Comparison of ENCODE assay signal across 8 cellular contexts in the genomic region with DNA sequence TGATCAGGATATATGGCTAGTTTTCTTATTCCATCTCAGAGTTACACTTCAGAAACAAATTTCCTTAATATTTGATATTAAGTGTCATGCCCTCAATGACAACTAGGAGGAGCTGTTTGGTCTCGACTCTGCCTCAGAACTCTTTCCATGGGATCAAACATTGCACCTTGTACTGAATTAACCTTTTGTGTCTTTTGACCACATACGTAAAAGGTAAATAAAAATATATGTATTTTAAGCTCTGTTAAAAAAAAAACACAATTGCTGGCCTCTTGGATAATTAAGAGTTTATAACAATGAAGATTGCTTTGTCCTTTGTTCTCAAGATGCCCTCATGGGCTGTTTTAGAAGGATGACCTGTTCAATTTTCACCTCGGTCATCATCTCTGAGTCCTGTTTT. TPM values are rescaled to one million over a fixed set of nuclear protein-coding genes. Genes with fewer than 3 reads are reported as not detected.
DNase-seq lines count a peak whose midpoint lies in the region; ATAC-seq and TF ChIP-seq lines count a peak whose summit lies in the region.

No MANE protein-coding gene starts in this region.

- TF ChIP-seq POLR2A in spleen (IDR thresholded peaks at IDR 0.05) (no peak), lower leg skin (IDR thresholded peaks at IDR 0.05) (no peak)

- H3K4me1 Mint-ChIP-seq in T-helper 2 cell treated with Interferon-gamma antibody and Interleukin-4, amounts not matched to agents 5 μg/mL and 100 μg/mL, for 36 hours (ENCODE audit: low read depth): no peaks in the 10 kb centered on the region

- no peaks in the 10 kb centered on the region for H3K36me3 ChIP-seq in BE2C
- no peaks in the 10 kb centered on the region for H3K36me3 ChIP-seq in spleen

- TF ChIP-seq CTCF in BE2C (IDR thresholded peaks at IDR 0.05; ENCODE audit: low read depth, low read length) (peak; percentile 88), foreskin keratinocyte (conservative IDR thresholded peaks at IDR 0.05) (peak; percentile 91), spleen (IDR thresholded peaks at IDR 0.05 in 8 of 11, conservative IDR thresholded peaks at IDR 0.05 in 3 of 11) (peak; percentile 29 to 73 (median 63)), lower leg skin (IDR thresholded peaks at IDR 0.05) (no peak)

- no peak overlapping the region for H3K4me3 Mint-ChIP-seq in T-helper 2 cell treated with Interferon-gamma antibody and Interleukin-4, amounts not matched to agents 5 μg/mL and 100 μg/mL, for 36 hours

- no peak overlapping the region for H3K4me3 ChIP-seq in BE2C (ENCODE audit: low read depth, low read length)
- H3K4me3 ChIP-seq in spleen: no peak overlapping the region
- H3K4me3 ChIP-seq in lower leg skin (ENCODE audit: low read depth, poor library complexity, severe bottlenecking): no peak overlapping the region

- DNase-seq in BE2C (peak; percentile 11), RPMI7951 (ENCODE audit: low read depth) (peak; percentile 51), foreskin keratinocyte (peak in 1 of 2 donors; percentile 40), spleen (no peak), lower leg skin (ENCODE audit: low spot score in 2 of 2) (no peak)
- DNase-seq in T-helper 2 cell treated with Interferon-gamma antibody and Interleukin-4, amounts not matched to agents 5 μg/mL and 100 μg/mL, for 36 hours (ENCODE audit: low spot score): no peak

- no peaks in the 10 kb centered on the region for H3K9me3 ChIP-seq in BE2C
- H3K9me3 ChIP-seq in spleen: no peaks in the 10 kb centered on the region

- intact Hi-C loops in spleen (cut with DNase I; ENCODE audit: low total_unique reads): loop anchor here (5.0 kb wide), 1 partner anchor 463 kb away; no protein-coding TSS in a partner anchor
- intact Hi-C loops in lower leg skin (cut with DNase I; ENCODE audit: low total_unique reads): no loop called here

- H3K27me3 ChIP-seq in BE2C (no peaks in the 10 kb centered on the region), foreskin keratinocyte (no peaks in the 10 kb centered on the region), spleen (replicated peaks in 1 of 7) (peaks cover 0 to 21% (median 0%) of the 10 kb centered on the region in 7 donors)

- no peak overlapping the region for H3K27ac Mint-ChIP-seq in T-helper 2 cell treated with Interferon-gamma antibody and Interleukin-4, amounts not matched to agents 5 μg/mL and 100 μg/mL, for 36 hours

- H3K36me3 Mint-ChIP-seq in T-helper 2 cell treated with Interferon-gamma antibody and Interleukin-4, amounts not matched to agents 5 μg/mL and 100 μg/mL, for 36 hours (ENCODE audit: low read depth): no peaks in the 10 kb centered on the region

- H3K27me3 Mint-ChIP-seq in T-helper 2 cell treated with Interferon-gamma antibody and Interleukin-4, amounts not matched to agents 5 μg/mL and 100 μg/mL, for 36 hours (ENCODE audit: low read depth): peaks cover 15% of the 10 kb centered on the region

- H3K27ac ChIP-seq in foreskin keratinocyte (no peak overlapping the region), spleen (no peak overlapping the region)

- 28 to 36% (median 31%) methylated on average over 3 of the region's 3 CpGs for WGBS in spleen, 5 donors
- 29 to 35% methylated on average over 3 of the region's 3 CpGs for WGBS in lower leg skin, 2 donors

- no peaks in the 10 kb centered on the region for H3K9me3 Mint-ChIP-seq in T-helper 2 cell treated with Interferon-gamma antibody and Interleukin-4, amounts not matched to agents 5 μg/mL and 100 μg/mL, for 36 hours

- ATAC-seq in GM18517 (IDR thresholded peaks at IDR 0.05; ENCODE audit: unreplicated experiment) (peak; percentile 70), HG03432 (IDR thresholded peaks at IDR 0.05; ENCODE audit: unreplicated experiment) (peak; percentile 72), foreskin keratinocyte (peak; percentile 35)

- H3K4me1 ChIP-seq in BE2C: no peaks in the 10 kb centered on the region
- H3K4me1 ChIP-seq in foreskin keratinocyte: peaks cover 14% of the 10 kb centered on the region
- no peaks in the 10 kb centered on the region for H3K4me1 ChIP-seq in spleen

RNA-seq across cellular contexts. Expression of gene FN1, which starts 18.7 kb away (rescaled TPM):
- 3.9 TPM for polyA plus RNA-seq in BE2C (2012; ENCODE audit: insufficient read depth, insufficient read length, low read depth)
- 3,411 and 3,699 TPM in 2 replicates for total RNA-seq in RPMI7951 (2014; rRNA removed; shearing (Covaris generic))
- total RNA-seq in foreskin keratinocyte (2,068 and 6,230 TPM in 2 replicates), spleen (10 to 100 TPM; 28.2 to 64.2 (median 32.9) TPM), lower leg skin (100 to 1,000 TPM in 1 of 4 donors, 10 to 100 TPM in 3; 38.2 to 149 (median 52.8) TPM)
- polyA plus RNA-seq in foreskin keratinocyte (1,523 and 3,810 TPM in 2 replicates), spleen (100 to 1,000 TPM in 1 of 3 donors, 10 to 100 TPM in 2; 28.0 to 104 (median 38.6) TPM)

Comparison
In these comparisons a context has a peak if more than half of its experiments do, and no peak if none do; other contexts are left out.
1. DNase-seq: peak in BE2C (single experiment) and RPMI7951 (single experiment); none in spleen (single experiment), T-helper 2 cell treated with Interferon-gamma antibody and Interleukin-4, amounts not matched to agents 5 μg/mL and 100 μg/mL, for 36 hours (single experiment) and lower leg skin (0 of 2).
2. CTCF ChIP-seq: peak in BE2C (single experiment), foreskin keratinocyte (single experiment) and spleen (11 of 11); none in lower leg skin (0 of 3).
3. RNA of gene FN1, which starts 18.7 kb away (total RNA-seq): 3,411 to 3,699 TPM in RPMI7951 and 2,068 to 6,230 TPM in foreskin keratinocyte; 38.2 to 149 TPM in lower leg skin and 28.2 to 64.2 TPM in spleen; every median in the first group is over 10 times any median in the second.
4. Peak in every context shown above with its lines, with median percentiles within 50 percentile points of each other: ATAC-seq.